8 cellular contexts compared by ENCODE assay signal in genomic region chr2:70248145-70248809, GRCh38. TPM values are rescaled to one million over a fixed set of nuclear protein-coding genes. Genes with fewer than 3 reads are reported as not detected.
DNase-seq lines count a peak whose midpoint lies in the region; ATAC-seq, FAIRE-seq and TF ChIP-seq lines count a peak whose summit lies in the region.

TSS of gene TIA1 (minus strand) at chr2:70248628. CDS start at chr2:70248430, 198 bp downstream.

- H3K36me3 ChIP-seq in bronchial epithelial cell (ENCODE audit: control insufficient read depth, insufficient read depth, low read length), result no peaks in the 10 kb centered on the region
- peaks cover 0 to 4% (median 0%) of the 10 kb centered on the region in 6 donors for H3K36me3 ChIP-seq in spleen

- H3K4me3 ChIP-seq in AG04449 (ENCODE audit: low read depth, low read length), result peak within 1 kb of the TSS; percentile 91
- peak within 1 kb of the TSS; percentile 85 for H3K4me3 ChIP-seq in WI38 (ENCODE audit: low read depth, low read length)
- peak within 1 kb of the TSS; percentile 97 for H3K4me3 ChIP-seq in bronchial epithelial cell (ENCODE audit: low read depth, low read length)
- peak within 1 kb of the TSS; percentile 40 to 89 (median 76) for H3K4me3 ChIP-seq in spleen

- peak; percentile 85 for DNase-seq in AG04449 (ENCODE audit: low read depth, low spot score)
- peak; percentile 100 for DNase-seq in NCI-H2227 treated with DMSO at 0.1 percent for 48 hours (lab: John Stamatoyannopoulos, UW)
- peak; percentile 92 for DNase-seq in bronchial epithelial cell (ENCODE audit: low read depth)
- peak; percentile 98 for DNase-seq in inferior parietal cortex (ENCODE audit: extremely low spot score)
- DNase-seq in spleen, result peak; percentile 99

- no peak for FAIRE-seq in bronchial epithelial cell (lab: Jason Lieb, UNC)

- CTCF ChIA-PET in AG04449 (lab: Yijun Ruan, JAX), result interaction anchor here (0.9 kb wide), 1 partner anchor 48 kb away, joined by 4 read pairs; no protein-coding TSS in a partner anchor

- TF ChIP-seq CTCF in AG04449 (IDR thresholded peaks at IDR 0.05; ENCODE audit: insufficient read depth, low read length, missing control alignments) (no peak), WI38 (IDR thresholded peaks at IDR 0.05; ENCODE audit: low read depth, low read length) (no peak), bronchial epithelial cell (IDR thresholded peaks at IDR 0.05; ENCODE audit: insufficient read depth, low read length, severe bottlenecking) (no peak), spleen (IDR thresholded peaks at IDR 0.05 in 8 of 11, conservative IDR thresholded peaks at IDR 0.05 in 3 of 11) (no peak)

- H3K4me1 ChIP-seq in spleen, result peaks cover 13 to 52% (median 46%) of the 10 kb centered on the region in 6 donors

- no peaks in the 10 kb centered on the region for H3K9me3 ChIP-seq in spleen

- peak in 2 of 3 donors; percentile 58 to 79 for TF ChIP-seq POLR2A in spleen (IDR thresholded peaks at IDR 0.05)

- H3K27ac ChIP-seq in spleen, result peak within 1 kb of the TSS; percentile 83 to 99 (median 97)

- POLR2A ChIA-PET in AG04449 (lab: Yijun Ruan, JAX), result interaction anchor here (1.1 to 2.3 kb wide), 3 partner anchors 9 to 58 kb away, joined by 4 to 11 read pairs (median 5); partner anchors contain the start of genes C2orf42, PCYOX1 and SNRPG

- intact Hi-C loops in spleen (cut with DNase I; ENCODE audit: low total_unique reads), result no loop called here

- ATAC-seq in GM18907 (IDR thresholded peaks at IDR 0.05; ENCODE audit: unreplicated experiment), result peak; percentile 94
- peak; percentile 96 for ATAC-seq in HG03159 (IDR thresholded peaks at IDR 0.05; ENCODE audit: unreplicated experiment)

- 0 to 1% (median 0%) methylated on average over 32 to 47 of the region's 47 CpGs for WGBS in spleen, 5 donors

- H3K27me3 ChIP-seq in bronchial epithelial cell (ENCODE audit: control insufficient read depth, insufficient read depth, low read length) (no peaks in the 10 kb centered on the region), spleen (replicated peaks in 1 of 7) (no peaks in the 10 kb centered on the region)

RNA-seq across cellular contexts. Expression of gene TIA1, which starts in this region (rescaled TPM):
- total RNA-seq in bronchial epithelial cell (58.7 and 81.8 TPM in 2 replicates), spleen (100 to 1,000 TPM; 109 to 175 (median 129) TPM)
- polyA plus RNA-seq in spleen, result 10 to 100 TPM; 72.5 to 87.1 (median 82.8) TPM

Comparison
In these comparisons a context has a peak if more than half of its experiments do, and no peak if none do; other contexts are left out.
1. Peak in every context shown above with its lines: DNase-seq, ATAC-seq, H3K4me3 ChIP-seq and H3K27ac ChIP-seq.